Comparison of ENCODE assay signal across 9 cellular contexts in genomic region chr5:123875444-123876264, GRCh38.
DNase-seq lines count a peak whose midpoint lies in the region; ATAC-seq and TF ChIP-seq lines count a peak whose summit lies in the region.
"Had no signal": no experiment of that assay in that cellular context is flagged by ENCODE, and none has a peak within 500 bp of the region (broad histone marks: within the 10 kb centered on the region; RNA-seq: fewer than 3 reads in every experiment).

No MANE protein-coding gene starts in this region.

- ATAC-seq in left lung (peak; percentile 32), HG02970 (IDR thresholded peaks at IDR 0.05; ENCODE audit: low FRiP score, unreplicated experiment) (no peak), HG02981 (IDR thresholded peaks at IDR 0.05; ENCODE audit: unreplicated experiment) (no peak), HG02610 (IDR thresholded peaks at IDR 0.05; ENCODE audit: unreplicated experiment) (no peak)

- 0 out of 2 replicates have a peak, but pooled peaks have one; percentile 16 for TF ChIP-seq CTCF in A673 (conservative IDR thresholded peaks at IDR 0.05; ENCODE audit: low read depth, low read length)
- TF ChIP-seq CTCF in left lung (IDR thresholded peaks at IDR 0.05): no peak

- no peaks in the 10 kb centered on the region for H3K36me3 Mint-ChIP-seq in immature natural killer cell

- H3K9me3 ChIP-seq in A673 (ENCODE audit: low read depth, low read length, poor library complexity, severe bottlenecking): no peaks in the 10 kb centered on the region
- no peaks in the 10 kb centered on the region for H3K9me3 ChIP-seq in left lung

- H3K9me3 Mint-ChIP-seq in immature natural killer cell: peaks cover 0 to 19% (median 2%) of the 10 kb centered on the region in 6 donors

- H3K4me3 ChIP-seq in A673 (ENCODE audit: low read depth, low read length, poor library complexity, severe bottlenecking): peak overlapping the region; percentile 24
- no peak overlapping the region for H3K4me3 ChIP-seq in left lung

- H3K4me1 ChIP-seq in A673 (ENCODE audit: insufficient read depth, low read length, poor library complexity, severe bottlenecking): peaks cover 40% of the 10 kb centered on the region
- peaks cover 7 to 14% of the 10 kb centered on the region in 2 donors for H3K4me1 ChIP-seq in left lung

- H3K27me3 ChIP-seq in A673 (replicated peaks; ENCODE audit: insufficient read depth, low read depth, low read length, poor library complexity) (no peaks in the 10 kb centered on the region), left lung (no peaks in the 10 kb centered on the region)

- no peaks in the 10 kb centered on the region for H3K36me3 ChIP-seq in A673 (ENCODE audit: insufficient read depth, low read length, poor library complexity, severe bottlenecking)
- no peaks in the 10 kb centered on the region for H3K36me3 ChIP-seq in left lung

- POLR2A ChIA-PET in A673 (lab: Charles Lee; ENCODE audit: low non-redundant PET): interaction anchor here (1.0 kb wide), 1 partner anchor 41 kb away, joined by 3 read pairs; no protein-coding TSS in a partner anchor

- intact Hi-C loops in A673 (cut with micrococcal nuclease; ENCODE audit: unreplicated experiment): loop anchor here (5.0 kb wide), 1 partner anchor 203 kb away; no protein-coding TSS in a partner anchor
- intact Hi-C loops in left lung (cut with DNase I): no loop called here

- CTCF ChIA-PET in A673 (lab: Charles Lee): no interaction called here

- H3K27me3 Mint-ChIP-seq in immature natural killer cell (ENCODE audit: low read depth in 3 of 3): no peaks in the 10 kb centered on the region

- no peak overlapping the region for H3K4me3 Mint-ChIP-seq in immature natural killer cell

- no peaks in the 10 kb centered on the region for H3K4me1 Mint-ChIP-seq in immature natural killer cell

- no TSS peak for BruUV-seq in A673 (replicated peaks; lab: Mats Ljungman, UMichigan)

- H3K27ac Mint-ChIP-seq in immature natural killer cell: no peak overlapping the region

- DNase-seq in A673 (ENCODE audit: low spot score): peak; percentile 83
- DNase-seq in NCI-H2081 (lab: John Stamatoyannopoulos, UW): peak; percentile 45 to 65
- peak; percentile 45 for DNase-seq in cerebellar cortex (ENCODE audit: low spot score)
- DNase-seq in left lung: no peak
- no peak for DNase-seq in immature natural killer cell

- peak overlapping the region; percentile 79 for H3K27ac ChIP-seq in A673 (ENCODE audit: low read depth, low read length, poor library complexity, severe bottlenecking)
- no peak overlapping the region for H3K27ac ChIP-seq in left lung
- H3K27ac ChIP-seq: HL-60 had no signal

Comparison
In these comparisons a context has a peak if more than half of its experiments do, and no peak if none do; other contexts are left out.
1. DNase-seq: peak in A673 (single experiment), NCI-H2081 (2 of 2) and cerebellar cortex (single experiment); none in left lung (0 of 2) and immature natural killer cell (0 of 3).